ENCODE assay signal across 8 cellular contexts in genomic region chr17:70622382-70623260, GRCh38.
A peak's percentile ranks its signal among the peaks of the same experiment; 100 is the strongest.
DNase-seq lines count a peak whose midpoint lies in the region; ATAC-seq, FAIRE-seq and TF ChIP-seq lines count a peak whose summit lies in the region.

No MANE protein-coding gene starts in this region.

- H3K27me3 ChIP-seq in GM12878 (replicated peaks in 1 of 2; ENCODE audit: control insufficient read depth in 2 of 2, insufficient read depth in 2 of 2, low read length in 1 of 2) (no peaks in the 10 kb centered on the region), transverse colon (no peaks in the 10 kb centered on the region)

- no peak overlapping the region for H3K4me2 ChIP-seq in GM12878 (ENCODE audit: control insufficient read depth, insufficient read depth)

- RAD21 ChIA-PET in GM12878 (lab: Charles Lee; ENCODE audit: unreplicated experiment), result interaction anchor here (1.0 to 3.7 kb wide), 7 partner anchors 17 to 1052 kb away, joined by 3 to 18 read pairs (median 4); no protein-coding TSS in a partner anchor

- in situ Hi-C loops in GM12878 (cut with MboI) (no loop called here), transverse colon (cut with MboI; ENCODE audit: low pct_ligation_motif_present in 1 of 4, low pct_unique_long_range_greater_than_20kb in 1 of 4, low sequenced_read_pairs in 3 of 4) (no loop called here)

- DNase-seq in AG04449 (ENCODE audit: low read depth, low spot score) (no peak), NCI-H446 (lab: John Stamatoyannopoulos, UW) (peak; percentile 72 to 86), GM12878 (ENCODE audit: low read depth, low spot score) (no peak), kidney (no peak), transverse colon (peak; percentile 67), AG08395 (ENCODE audit: low spot score) (no peak)

- CTCF ChIA-PET in AG04449 (lab: Yijun Ruan, JAX), result no interaction called here
- CTCF ChIA-PET in GM12878 (lab: Yijun Ruan, JAX), result interaction anchor here (0.6 to 4.9 kb wide), 14 partner anchors 12 to 1378 kb away, joined by 3 to 39 read pairs (median 3); no protein-coding TSS in a partner anchor

- TF ChIP-seq POLR2A in GM12878 (IDR thresholded peaks at IDR 0.05; ENCODE audit: low read depth, low read length) (no peak), transverse colon (IDR thresholded peaks at IDR 0.05) (no peak)

- H3K4me1 ChIP-seq in GM12878 (ENCODE audit: control insufficient read depth, insufficient read depth, low read length) (no peaks in the 10 kb centered on the region), kidney (ENCODE audit: control insufficient read depth in 1 of 2, insufficient read depth in 1 of 2, low read depth in 1 of 2, low read length in 2 of 2) (no peaks in the 10 kb centered on the region), transverse colon (peaks cover 0 to 6% (median 0%) of the 10 kb centered on the region in 4 donors)

- TF ChIP-seq EP300 in GM12878 (IDR thresholded peaks at IDR 0.05; ENCODE audit: borderline replicate concordance in 1 of 2, control insufficient read depth in 1 of 2, low read depth in 2 of 2, low read length in 2 of 2) (no peak), transverse colon (IDR thresholded peaks at IDR 0.05; ENCODE audit: low read depth) (no peak)

- TF ChIP-seq RAD21 in GM12878 (IDR thresholded peaks at IDR 0.05; ENCODE audit: insufficient read depth, low read depth, low read length), result peak; percentile 74

- POLR2A ChIA-PET in AG04449 (lab: Yijun Ruan, JAX), result no interaction called here
- POLR2A ChIA-PET in GM12878 (lab: Charles Lee), result no interaction called here

- H3K27ac ChIP-seq in GM12878 (ENCODE audit: control insufficient read depth, insufficient read depth), result no peak overlapping the region
- no peak overlapping the region for H3K27ac ChIP-seq in kidney (ENCODE audit: low read depth in 2 of 2, low read length in 2 of 2)
- no peak overlapping the region for H3K27ac ChIP-seq in transverse colon

- H3K79me2 ChIP-seq in GM12878 (ENCODE audit: control insufficient read depth, insufficient read depth, low read length), result no peaks in the 10 kb centered on the region

- H3K36me3 ChIP-seq in GM12878 (ENCODE audit: control insufficient read depth in 2 of 2, insufficient read depth in 2 of 2, low read length in 1 of 2) (no peaks in the 10 kb centered on the region), kidney (ENCODE audit: control insufficient read depth in 1 of 2, insufficient read depth in 2 of 2, low read length in 2 of 2) (no peaks in the 10 kb centered on the region), transverse colon (no peaks in the 10 kb centered on the region)

- no peak overlapping the region for H3K9ac ChIP-seq in GM12878 (ENCODE audit: control insufficient read depth, insufficient read depth, low read length)
- H3K9ac ChIP-seq in kidney (ENCODE audit: low read length in 2 of 2), result no peak overlapping the region

- H3K9me3 ChIP-seq in GM12878 (replicated peaks; ENCODE audit: control insufficient read depth, insufficient read depth, low read length), result no peaks in the 10 kb centered on the region
- H3K9me3 ChIP-seq in kidney (ENCODE audit: control insufficient read depth in 1 of 2, low read length in 2 of 2), result no peaks in the 10 kb centered on the region
- H3K9me3 ChIP-seq in transverse colon, result no peaks in the 10 kb centered on the region

- FAIRE-seq in GM12878 (lab: Jason Lieb, UNC) (no peak), kidney (lab: Jason Lieb, UNC) (no peak)

- H3K4me3 ChIP-seq in AG04449 (ENCODE audit: low read depth, low read length) (no peak overlapping the region), GM12878 (no peak overlapping the region), kidney (ENCODE audit: low read length in 2 of 2) (no peak overlapping the region), transverse colon (no peak overlapping the region)

- no TSS peak for BruUV-seq in GM12878 (replicated peaks; lab: Mats Ljungman, UMichigan)

- peak; percentile 9 for TF ChIP-seq CTCF in AG04449 (IDR thresholded peaks at IDR 0.05; ENCODE audit: insufficient read depth, low read length, missing control alignments)
- TF ChIP-seq CTCF in GM12874 (IDR thresholded peaks at IDR 0.05; ENCODE audit: insufficient read depth, low read depth, low read length), result peak; percentile 56; the same call in 1 of the 2 replicates
- peak; percentile 25 to 58 (median 57); a peak in 5 of 6 replicates for TF ChIP-seq CTCF in GM12878 (IDR thresholded peaks at IDR 0.05 in 2 of 3, conservative IDR thresholded peaks at IDR 0.05 in 1 of 3; ENCODE audit: control insufficient read depth in 2 of 3, extremely low read depth in 1 of 3, insufficient read depth in 1 of 3, low read depth in 3 of 3, low read length in 3 of 3)
- TF ChIP-seq CTCF in kidney (IDR thresholded peaks at IDR 0.05; ENCODE audit: borderline replicate concordance, extremely low read depth, insufficient read depth), result peak; percentile 48
- peak; percentile 37 to 51 (median 44) for TF ChIP-seq CTCF in transverse colon (IDR thresholded peaks at IDR 0.05)

- intact Hi-C loops in GM12878 (cut with micrococcal nuclease; ENCODE audit: unreplicated experiment), result loop anchor here (1.0 to 10.0 kb wide), 3 partner anchors 478 to 1053 kb away; no protein-coding TSS in a partner anchor
- intact Hi-C loops in kidney (cut with DNase I), result no loop called here
- intact Hi-C loops in transverse colon (cut with DNase I; ENCODE audit: low total_unique reads), result no loop called here

- SMC1A ChIA-PET in GM12878 (lab: Charles Lee; ENCODE audit: uncharacterized antibody, unreplicated experiment), result interaction anchor here (0.9 to 1.8 kb wide), 8 partner anchors 17 to 1098 kb away, joined by 3 to 11 read pairs (median 4); no protein-coding TSS in a partner anchor

- no peaks in the 10 kb centered on the region for H4K20me1 ChIP-seq in GM12878 (ENCODE audit: control insufficient read depth, insufficient read depth)

- peak; percentile 85 for ATAC-seq in GM12878
- ATAC-seq in HG02885 (IDR thresholded peaks at IDR 0.05; ENCODE audit: poor library complexity, unreplicated experiment), result no peak

- 9% methylated on average over 12 of the region's 12 CpGs for WGBS in GM12878 (ENCODE audit: insufficient coverage, insufficient replicate concordance, low lambda C conversion rate, missing lambda C conversion rate)
- WGBS in transverse colon (ENCODE audit: low coverage in 1 of 2), 2 donors, result 29 to 33% methylated on average over 9 to 12 of the region's 12 CpGs

- no peak overlapping the region for H2AFZ ChIP-seq in GM12878 (ENCODE audit: control insufficient read depth, low read depth, low read length)

TF ChIP-seq in GM12878, 131 proteins besides CTCF, POLR2A, EP300 and RAD21:
- TF ChIP-seq SMC3 (IDR thresholded peaks at IDR 0.05; ENCODE audit: borderline replicate concordance, low read length), result peak; percentile 51; the same call in 1 of the 2 replicates
- peak in 1 of 2 experiments; percentile 20; a peak in 1 of 4 replicates for TF ChIP-seq ETV6 (conservative IDR thresholded peaks at IDR 0.05 in 1 of 2, IDR thresholded peaks at IDR 0.05 in 1 of 2; ENCODE audit: borderline replicate concordance in 1 of 2, low read depth in 1 of 2)
- TF ChIP-seq RELA (IDR thresholded peaks at IDR 0.05; ENCODE audit: borderline replicate concordance, partially characterized antibody), result no peak
- no peak for TF ChIP-seq MXI1 (IDR thresholded peaks at IDR 0.05; ENCODE audit: low read depth, low read length)
TF ChIP-seq in GM12878: peak in this region for 2.

Comparison
In these comparisons a context has a peak if more than half of its experiments do, and no peak if none do; other contexts are left out.
1. DNase-seq: peak in NCI-H446 (2 of 2) and transverse colon (single experiment); none in AG04449 (single experiment), GM12878 (single experiment), kidney (single experiment) and AG08395 (single experiment).
2. Peak in every context shown above with its lines, with median percentiles within 50 percentile points of each other: CTCF ChIP-seq.